ENCODE assay signal across 9 cellular contexts in genomic region chr17:4420692-4421131, GRCh38. TPM values are rescaled to one million over a fixed set of nuclear protein-coding genes. Genes with fewer than 3 reads are reported as not detected.
DNase-seq lines count a peak whose midpoint lies in the region; ATAC-seq and TF ChIP-seq lines count a peak whose summit lies in the region.
"Had no signal": no experiment of that assay in that cellular context is flagged by ENCODE, and none has a peak within 500 bp of the region (broad histone marks: within the 10 kb centered on the region; RNA-seq: fewer than 3 reads in every experiment).

No MANE protein-coding gene starts in this region.

- peak; percentile 52 for TF ChIP-seq CTCF in HL-60 (IDR thresholded peaks at IDR 0.05; ENCODE audit: insufficient read depth, low read length)

- H3K27me3 ChIP-seq in HL-60 (ENCODE audit: insufficient read depth, poor library complexity, severe bottlenecking), result no peaks in the 10 kb centered on the region

- no peak overlapping the region for H3K27ac ChIP-seq in HL-60 (replicated peaks)
- H3K27ac ChIP-seq in epithelial cell of prostate, result no peak overlapping the region
- H3K27ac ChIP-seq: SK-N-MC had no signal

- no peak overlapping the region for H3K4me3 ChIP-seq in HL-60 (replicated peaks; ENCODE audit: insufficient read depth, low read length)
- H3K4me3 ChIP-seq: SK-N-MC had no signal

- peak; percentile 94 for ATAC-seq in stimulated activated naive CD8-positive, alpha-beta T cell treated with anti-CD3 and anti-CD28 coated beads, Interleukin-15, Interleukin-2, amounts not matched to agents 100 U/mL and 50 U/mL, for 24 hours
- ATAC-seq in HG02870 (IDR thresholded peaks at IDR 0.05; ENCODE audit: unreplicated experiment), result no peak

- DNase-seq in COLO668 (lab: John Stamatoyannopoulos, UW; ENCODE audit: unreplicated experiment), result peak; percentile 34
- DNase-seq in HL-60 (ENCODE audit: low read depth in 1 of 2, low spot score in 1 of 2), result peak in 1 of 2 experiments; percentile 73
- peak; percentile 82 for DNase-seq in NOMO-1 treated with DMSO at 0.1 percent for 48 hours (lab: John Stamatoyannopoulos, UW; ENCODE audit: unreplicated experiment)
- peak; percentile 23 for DNase-seq in activated CD8-positive, alpha-beta memory T cell treated with anti-CD3 and anti-CD28 coated beads, Interleukin-2, amount 50 U/mL, for 1 hour (ENCODE audit: extremely low read depth)
- peak; percentile 31 for DNase-seq in epithelial cell of prostate (ENCODE audit: low read depth, low spot score)
- DNase-seq in mucosa of gallbladder (ENCODE audit: low spot score), result peak; percentile 61
- DNase-seq in stimulated activated naive CD8-positive, alpha-beta T cell treated with anti-CD3 and anti-CD28 coated beads, Interleukin-15, Interleukin-2, amounts not matched to agents 100 U/mL and 50 U/mL, for 24 hours, result peak; percentile 58

RNA-seq across cellular contexts. Expression of gene SPNS3, which starts 13.0 kb away (rescaled TPM):
- 1.8 TPM for total RNA-seq in mucosa of gallbladder

RNA-seq across cellular contexts. Expression of gene UBE2G1, which starts 54.2 kb away (rescaled TPM):
- 70.1 TPM for total RNA-seq in mucosa of gallbladder
